Comparison of ENCODE assay signal across 9 cellular contexts in genomic region chr11:70471254-70471653, GRCh38.
DNase-seq lines count a peak whose midpoint lies in the region; ATAC-seq and TF ChIP-seq lines count a peak whose summit lies in the region.
"Had no signal": no experiment of that assay in that cellular context is flagged by ENCODE, and none has a peak within 500 bp of the region (broad histone marks: within the 10 kb centered on the region; RNA-seq: fewer than 3 reads in every experiment).

No MANE protein-coding gene starts in this region.

- H3K4me3 ChIP-seq in smooth muscle cell: no peak overlapping the region

- intact Hi-C loops in activated CD8-positive, alpha-beta T cell treated with anti-CD3 and anti-CD28 coated beads for 36 hours (cut with micrococcal nuclease): no loop called here

- H3K9me3 ChIP-seq in smooth muscle cell (replicated peaks; ENCODE audit: low read depth): no peaks in the 10 kb centered on the region

- in situ Hi-C loops in KBM-7 (cut with MboI; ENCODE audit: low pct_unique_long_range_greater_than_20kb, low sequenced_read_pairs) (no loop called here), ACHN (cut with HindIII; ENCODE audit: low pct_ligation_motif_present, low pct_unique_long_range_greater_than_20kb, low sequenced_read_pairs) (no loop called here)

- CTCF ChIA-PET in activated CD8-positive, alpha-beta T cell treated with anti-CD3 and anti-CD28 coated beads for 36 hours (lab: Charles Lee): interaction anchor here (1.0 to 1.1 kb wide), 2 partner anchors 31 to 280 kb away, joined by 3 to 4 read pairs; no protein-coding TSS in a partner anchor

- no peaks in the 10 kb centered on the region for H4K20me1 ChIP-seq in smooth muscle cell (ENCODE audit: low read depth)

- DNase-seq in activated T-cell treated with anti-CD3 and anti-CD28 coated beads, Interleukin-2, amount 50 U/mL, for 72 hours: peak; percentile 15 to 18
- no peak for DNase-seq in activated T-cell treated with anti-CD3 and anti-CD28 coated beads, Interleukin-2, amount 50 U/mL, for 1 hour
- peak; percentile 84 for DNase-seq in KBM-7
- DNase-seq in activated CD8-positive, alpha-beta T cell treated with anti-CD3 and anti-CD28 coated beads for 36 hours: peak; percentile 33
- DNase-seq in smooth muscle cell (lab: John Stamatoyannopoulos, UW; ENCODE audit: unreplicated experiment): no peak
- no peak for DNase-seq in kidney glomerular epithelial cell (lab: John Stamatoyannopoulos, UW)
- no peak for DNase-seq in ACHN
- DNase-seq: stimulated activated CD4-positive, alpha-beta T cell treated with anti-CD3 and anti-CD28 coated beads, Interleukin-4, amount 100 ng/mL, for 1 hour had no signal

- H3K4me1 ChIP-seq in smooth muscle cell (ENCODE audit: low read depth): no peaks in the 10 kb centered on the region

- H3K27ac Mint-ChIP-seq in activated T-cell treated with anti-CD3 and anti-CD28 coated beads, Interleukin-2, amount 50 U/mL, for 72 hours: no peak overlapping the region
- no peak overlapping the region for H3K27ac Mint-ChIP-seq in activated CD8-positive, alpha-beta T cell treated with anti-CD3 and anti-CD28 coated beads for 36 hours

- H3K36me3 Mint-ChIP-seq in activated T-cell treated with anti-CD3 and anti-CD28 coated beads, Interleukin-2, amount 50 U/mL, for 72 hours (ENCODE audit: insufficient read depth in 2 of 2): no peaks in the 10 kb centered on the region
- no peaks in the 10 kb centered on the region for H3K36me3 Mint-ChIP-seq in activated CD8-positive, alpha-beta T cell treated with anti-CD3 and anti-CD28 coated beads for 36 hours (ENCODE audit: low read depth)

- H3K9me3 Mint-ChIP-seq in activated T-cell treated with anti-CD3 and anti-CD28 coated beads, Interleukin-2, amount 50 U/mL, for 72 hours: no peaks in the 10 kb centered on the region
- H3K9me3 Mint-ChIP-seq in activated CD8-positive, alpha-beta T cell treated with anti-CD3 and anti-CD28 coated beads for 36 hours: no peaks in the 10 kb centered on the region

- peak; percentile 51 for TF ChIP-seq CTCF in activated CD8-positive, alpha-beta T cell treated with anti-CD3 and anti-CD28 coated beads for 36 hours (IDR thresholded peaks at IDR 0.05)
- peak; percentile 8 for TF ChIP-seq CTCF in smooth muscle cell (IDR thresholded peaks at IDR 0.05; ENCODE audit: borderline replicate concordance, insufficient read depth, poor library complexity, severe bottlenecking)

- H2AFZ ChIP-seq in smooth muscle cell (ENCODE audit: low read depth): no peak overlapping the region

- H3K9ac ChIP-seq in smooth muscle cell (ENCODE audit: low read depth): no peak overlapping the region

- H3K27ac ChIP-seq in smooth muscle cell (ENCODE audit: low read depth): no peak overlapping the region

- no peak overlapping the region for H3K4me2 ChIP-seq in smooth muscle cell

- WGBS in smooth muscle cell (ENCODE audit: low lambda C conversion rate): 33% methylated on average over 7 of the region's 7 CpGs

- POLR2A ChIA-PET in activated CD8-positive, alpha-beta T cell treated with anti-CD3 and anti-CD28 coated beads for 36 hours (lab: Charles Lee): no interaction called here

- no peak for ATAC-seq in activated T-cell treated with anti-CD3 and anti-CD28 coated beads, Interleukin-2, amount 50 U/mL, for 72 hours (replicated peaks in 1 of 2)
- ATAC-seq in activated CD8-positive, alpha-beta T cell treated with anti-CD3 and anti-CD28 coated beads for 36 hours: peak; percentile 39
- no peak for ATAC-seq in HG03175 (IDR thresholded peaks at IDR 0.05; ENCODE audit: unreplicated experiment)

- H3F3A ChIP-seq in smooth muscle cell (ENCODE audit: low read depth): no peaks in the 10 kb centered on the region

- no peak overlapping the region for H3K4me3 Mint-ChIP-seq in activated T-cell treated with anti-CD3 and anti-CD28 coated beads, Interleukin-2, amount 50 U/mL, for 72 hours
- no peak overlapping the region for H3K4me3 Mint-ChIP-seq in activated CD8-positive, alpha-beta T cell treated with anti-CD3 and anti-CD28 coated beads for 36 hours

- peaks cover 27% of the 10 kb centered on the region for H3K27me3 Mint-ChIP-seq in activated T-cell treated with anti-CD3 and anti-CD28 coated beads, Interleukin-2, amount 50 U/mL, for 72 hours (ENCODE audit: low read depth)
- H3K27me3 Mint-ChIP-seq in activated CD8-positive, alpha-beta T cell treated with anti-CD3 and anti-CD28 coated beads for 36 hours: no peaks in the 10 kb centered on the region

- H3K4me1 Mint-ChIP-seq in activated T-cell treated with anti-CD3 and anti-CD28 coated beads, Interleukin-2, amount 50 U/mL, for 72 hours (ENCODE audit: low read depth): no peaks in the 10 kb centered on the region
- H3K4me1 Mint-ChIP-seq in activated CD8-positive, alpha-beta T cell treated with anti-CD3 and anti-CD28 coated beads for 36 hours (ENCODE audit: low read depth): no peaks in the 10 kb centered on the region

- H3K27me3 ChIP-seq in smooth muscle cell (ENCODE audit: low read depth): no peaks in the 10 kb centered on the region

- no peaks in the 10 kb centered on the region for H3K36me3 ChIP-seq in smooth muscle cell (ENCODE audit: low read depth)

- no peaks in the 10 kb centered on the region for H3K79me2 ChIP-seq in smooth muscle cell (ENCODE audit: low read depth)

Comparison
In these comparisons a context has a peak if more than half of its experiments do, and no peak if none do; other contexts are left out.
1. DNase-seq: peak in activated T-cell treated with anti-CD3 and anti-CD28 coated beads, Interleukin-2, amount 50 U/mL, for 72 hours (2 of 2), KBM-7 (single experiment) and activated CD8-positive, alpha-beta T cell treated with anti-CD3 and anti-CD28 coated beads for 36 hours (single experiment); none in activated T-cell treated with anti-CD3 and anti-CD28 coated beads, Interleukin-2, amount 50 U/mL, for 1 hour (single experiment), smooth muscle cell (single experiment), kidney glomerular epithelial cell (single experiment) and ACHN (single experiment).